In genomic region chr3:184332370-184333090, GRCh38 we compare ENCODE assay signal across 1 cellular context.
TF ChIP-seq lines count a peak whose summit lies in the region.

No MANE protein-coding gene starts in this region.

TF ChIP-seq in K562, 482 proteins besides CTCF, POLR2A, EP300 and RAD21:
- 0 out of 2 replicates have a peak, but pooled peaks have one; percentile 11 for TF ChIP-seq OTX1 (CRISPR knock-in tag; IDR thresholded peaks at IDR 0.05)
- no peak for TF ChIP-seq SIN3B (IDR thresholded peaks at IDR 0.05; ENCODE audit: low read depth)
- TF ChIP-seq, protein P1, sequence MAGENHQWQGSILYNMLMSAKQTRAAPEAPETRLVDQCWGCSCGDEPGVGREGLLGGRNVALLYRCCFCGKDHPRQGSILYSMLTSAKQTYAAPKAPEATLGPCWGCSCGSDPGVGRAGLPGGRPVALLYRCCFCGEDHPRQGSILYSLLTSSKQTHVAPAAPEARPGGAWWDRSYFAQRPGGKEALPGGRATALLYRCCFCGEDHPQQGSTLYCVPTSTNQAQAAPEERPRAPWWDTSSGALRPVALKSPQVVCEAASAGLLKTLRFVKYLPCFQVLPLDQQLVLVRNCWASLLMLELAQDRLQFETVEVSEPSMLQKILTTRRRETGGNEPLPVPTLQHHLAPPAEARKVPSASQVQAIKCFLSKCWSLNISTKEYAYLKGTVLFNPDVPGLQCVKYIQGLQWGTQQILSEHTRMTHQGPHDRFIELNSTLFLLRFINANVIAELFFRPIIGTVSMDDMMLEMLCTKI (IDR thresholded peaks at IDR 0.05; ENCODE audit: partially characterized antibody): no peak
- TF ChIP-seq ZNF436 (CRISPR knock-in tag; IDR thresholded peaks at IDR 0.05): no peak
- no peak for TF ChIP-seq TRIM25 (IDR thresholded peaks at IDR 0.05; ENCODE audit: borderline replicate concordance)
- no peak for TF ChIP-seq RFX5 (IDR thresholded peaks at IDR 0.05; ENCODE audit: low read depth, low read length)
- TF ChIP-seq ZNF695 (CRISPR knock-in tag; IDR thresholded peaks at IDR 0.05): no peak
